Comparison of ENCODE assay signal across 8 cellular contexts in genomic region chr1:10960954-10961833, GRCh38. TPM values are rescaled to one million over a fixed set of nuclear protein-coding genes. Genes with fewer than 3 reads are reported as not detected.
DNase-seq lines count a peak whose midpoint lies in the region; ATAC-seq and TF ChIP-seq lines count a peak whose summit lies in the region.

No MANE protein-coding gene starts in this region.

- ATAC-seq in GM21723 (IDR thresholded peaks at IDR 0.05; ENCODE audit: unreplicated experiment) = no peak

- H3K27ac ChIP-seq in HUES64 (ENCODE audit: low read depth, low read length) (no peak overlapping the region), Peyer's patch (no peak overlapping the region), neutrophil (no peak overlapping the region), suprapubic skin (no peak overlapping the region)

- no peak for TF ChIP-seq EP300 in suprapubic skin (IDR thresholded peaks at IDR 0.05)

- H3K4me1 ChIP-seq in HUES64 (ENCODE audit: insufficient read depth, low read length) = peaks cover 15% of the 10 kb centered on the region
- H3K4me1 ChIP-seq in Peyer's patch = peaks cover 0 to 8% (median 0%) of the 10 kb centered on the region in 4 donors
- H3K4me1 ChIP-seq in neutrophil (ENCODE audit: control insufficient read depth in 1 of 2, insufficient read depth in 1 of 2, low read depth in 1 of 2, low read length in 1 of 2) = peaks cover 15% of the 10 kb centered on the region in 2 experiments
- peaks cover 5% of the 10 kb centered on the region for H3K4me1 ChIP-seq in suprapubic skin

- DNase-seq in GM03348 (ENCODE audit: low spot score) (peak; percentile 89), Peyer's patch (peak; percentile 84 to 92 (median 87)), activated T-helper 1 cell treated with Interleukin-2 at 50 U/mL for 16 hours (ENCODE audit: low read depth) (peak; percentile 57), fibroblast of villous mesenchyme (ENCODE audit: low read depth) (peak; percentile 65), suprapubic skin (ENCODE audit: low spot score in 2 of 2) (peak; percentile 86 to 92)

- WGBS in HUES64 = 34% methylated on average over 30 of the region's 30 CpGs
- 32% methylated on average over 28 of the region's 30 CpGs for WGBS in suprapubic skin

- TF ChIP-seq CTCF in Peyer's patch (IDR thresholded peaks at IDR 0.05) = peak; percentile 75 to 86 (median 78)
- TF ChIP-seq CTCF in fibroblast of villous mesenchyme (IDR thresholded peaks at IDR 0.05; ENCODE audit: insufficient read depth, low read depth, low read length) = peak; percentile 88
- peak; percentile 81 for TF ChIP-seq CTCF in neutrophil (IDR thresholded peaks at IDR 0.05)
- TF ChIP-seq CTCF in suprapubic skin (IDR thresholded peaks at IDR 0.05) = peak; percentile 49 to 91

- no peak for TF ChIP-seq POLR2A in Peyer's patch (IDR thresholded peaks at IDR 0.05)
- TF ChIP-seq POLR2A in suprapubic skin (IDR thresholded peaks at IDR 0.05) = no peak

- H3K36me3 ChIP-seq in HUES64 (ENCODE audit: insufficient read depth, low read length) = no peaks in the 10 kb centered on the region
- H3K36me3 ChIP-seq in Peyer's patch = no peaks in the 10 kb centered on the region
- H3K36me3 ChIP-seq in neutrophil = no peaks in the 10 kb centered on the region
- no peaks in the 10 kb centered on the region for H3K36me3 ChIP-seq in suprapubic skin

- H3K9me3 ChIP-seq in HUES64 (ENCODE audit: insufficient read depth, low read depth, low read length) = no peaks in the 10 kb centered on the region
- no peaks in the 10 kb centered on the region for H3K9me3 ChIP-seq in Peyer's patch
- no peaks in the 10 kb centered on the region for H3K9me3 ChIP-seq in neutrophil
- no peaks in the 10 kb centered on the region for H3K9me3 ChIP-seq in suprapubic skin

- H3K27me3 ChIP-seq in HUES64 (ENCODE audit: insufficient read depth, low read length) = no peaks in the 10 kb centered on the region
- no peaks in the 10 kb centered on the region for H3K27me3 ChIP-seq in Peyer's patch
- H3K27me3 ChIP-seq in neutrophil = no peaks in the 10 kb centered on the region
- peaks cover 4% of the 10 kb centered on the region for H3K27me3 ChIP-seq in suprapubic skin

- H3K4me3 ChIP-seq in HUES64 (ENCODE audit: low read length) (peak overlapping the region; percentile 21; the same call in 1 of the 2 replicates), Peyer's patch (no peak overlapping the region), fibroblast of villous mesenchyme (ENCODE audit: low read depth, low read length) (no peak overlapping the region), neutrophil (ENCODE audit: low read depth in 1 of 2, low read length in 1 of 2) (no peak overlapping the region), suprapubic skin (no peak overlapping the region)

- no peak overlapping the region for H3K9ac ChIP-seq in HUES64 (ENCODE audit: low read depth, low read length)

RNA-seq across cellular contexts. Expression of gene TARDBP, which starts 51.3 kb away (rescaled TPM):
- polyA plus RNA-seq in HUES64 (2013, experiment 1 of 2) = 302 TPM
- 275 TPM for polyA plus RNA-seq in HUES64 (2013, experiment 2 of 2)
- total RNA-seq in Peyer's patch (100 to 1,000 TPM; 141 to 313 (median 167) TPM), fibroblast of villous mesenchyme (92.8 and 108 TPM in 2 replicates), suprapubic skin (100 to 1,000 TPM in 3 of 4 donors, 10 to 100 TPM in 1; 92.7 to 287 (median 156) TPM)
